8 cellular contexts compared by ENCODE assay signal in the genomic region with DNA sequence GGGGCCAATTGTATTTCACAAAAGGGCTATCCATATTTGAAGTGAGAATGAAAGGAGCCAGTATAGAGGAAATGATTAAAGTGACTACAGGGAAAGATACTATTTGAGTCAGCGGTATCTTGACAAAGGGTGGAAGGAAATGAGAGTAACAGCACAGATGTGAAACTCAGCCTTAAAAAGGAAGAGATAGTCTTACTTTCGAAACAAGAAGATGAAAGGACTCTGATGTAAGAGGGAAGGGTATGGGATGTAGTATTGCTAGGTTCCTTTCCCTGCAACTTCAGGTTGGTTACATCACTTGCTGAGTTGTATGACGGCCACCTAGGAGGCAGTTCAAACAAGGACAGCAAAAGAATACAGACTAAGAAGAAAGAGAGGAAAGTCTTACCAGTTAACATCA.
DNase-seq lines count a peak whose midpoint lies in the region; ATAC-seq and TF ChIP-seq lines count a peak whose summit lies in the region.

No MANE protein-coding gene starts in this region.

- H3K4me1 ChIP-seq in KMS-11 (ENCODE audit: low read depth, poor library complexity, severe bottlenecking) = peaks cover 69% of the 10 kb centered on the region

- peaks cover 3% of the 10 kb centered on the region for H3K36me3 Mint-ChIP-seq in dendritic cell treated with granulocyte-macrophage colony-stimulating factor and Interleukin-4, amounts not matched to agents 40 ng/mL and 50 ng/mL, for 4 days (ENCODE audit: low read depth)

- peak overlapping the region; percentile 86 for H3K4me2 ChIP-seq in KMS-11

- no peak for TF ChIP-seq CTCF in KMS-11 (conservative IDR thresholded peaks at IDR 0.05; ENCODE audit: low read depth, low read length)

- no peak overlapping the region for H3K4me3 Mint-ChIP-seq in dendritic cell treated with granulocyte-macrophage colony-stimulating factor and Interleukin-4, amounts not matched to agents 40 ng/mL and 50 ng/mL, for 4 days

- H4K20me1 ChIP-seq in KMS-11 (ENCODE audit: insufficient read depth) = peaks cover 7% of the 10 kb centered on the region

- peak; percentile 99 for ATAC-seq in GM18499 (IDR thresholded peaks at IDR 0.05; ENCODE audit: insufficient read depth, unreplicated experiment)
- peak; percentile 97 for ATAC-seq in GM21723 (IDR thresholded peaks at IDR 0.05; ENCODE audit: unreplicated experiment)

- H3K36me3 ChIP-seq in KMS-11 (ENCODE audit: insufficient read depth) = no peaks in the 10 kb centered on the region; the same call in 1 of the 2 replicates

- H3K27ac ChIP-seq in KMS-11 = peak overlapping the region; percentile 93

- intact Hi-C loops in dendritic cell treated with granulocyte-macrophage colony-stimulating factor and Interleukin-4, amounts not matched to agents 40 ng/mL and 50 ng/mL, for 4 days (cut with micrococcal nuclease) = no loop called here

- no peaks in the 10 kb centered on the region for H3K9me3 Mint-ChIP-seq in dendritic cell treated with granulocyte-macrophage colony-stimulating factor and Interleukin-4, amounts not matched to agents 40 ng/mL and 50 ng/mL, for 4 days

- no peak overlapping the region for H3K4me3 ChIP-seq in KMS-11 (IDR thresholded peaks at IDR 0.05; ENCODE audit: insufficient read depth, low read depth, low read length)

- H3K9ac ChIP-seq in KMS-11 = peak overlapping the region; percentile 50; the same call in 1 of the 2 replicates

- DNase-seq in foreskin melanocyte (no peak), NCI-H226 (no peak), SHP77 (lab: John Stamatoyannopoulos, UW) (no peak), NCI-H446 treated with DMSO at 0.1 percent for 48 hours (lab: John Stamatoyannopoulos, UW) (no peak)

- peak overlapping the region; percentile 9 for H3K27ac Mint-ChIP-seq in dendritic cell treated with granulocyte-macrophage colony-stimulating factor and Interleukin-4, amounts not matched to agents 40 ng/mL and 50 ng/mL, for 4 days

- peaks cover 11% of the 10 kb centered on the region for H3K4me1 Mint-ChIP-seq in dendritic cell treated with granulocyte-macrophage colony-stimulating factor and Interleukin-4, amounts not matched to agents 40 ng/mL and 50 ng/mL, for 4 days (ENCODE audit: low read depth)

- H3K27me3 Mint-ChIP-seq in dendritic cell treated with granulocyte-macrophage colony-stimulating factor and Interleukin-4, amounts not matched to agents 40 ng/mL and 50 ng/mL, for 4 days = no peaks in the 10 kb centered on the region

- no peak overlapping the region for H2AFZ ChIP-seq in KMS-11 (ENCODE audit: low read depth)

- no peaks in the 10 kb centered on the region for H3K27me3 ChIP-seq in KMS-11 (ENCODE audit: insufficient read depth, low read depth)

- peaks cover 19% of the 10 kb centered on the region; the same call in 1 of the 2 replicates for H3K79me2 ChIP-seq in KMS-11 (ENCODE audit: insufficient read depth, low read depth)
